ENCODE assay signal across 8 cellular contexts in the genomic region with DNA sequence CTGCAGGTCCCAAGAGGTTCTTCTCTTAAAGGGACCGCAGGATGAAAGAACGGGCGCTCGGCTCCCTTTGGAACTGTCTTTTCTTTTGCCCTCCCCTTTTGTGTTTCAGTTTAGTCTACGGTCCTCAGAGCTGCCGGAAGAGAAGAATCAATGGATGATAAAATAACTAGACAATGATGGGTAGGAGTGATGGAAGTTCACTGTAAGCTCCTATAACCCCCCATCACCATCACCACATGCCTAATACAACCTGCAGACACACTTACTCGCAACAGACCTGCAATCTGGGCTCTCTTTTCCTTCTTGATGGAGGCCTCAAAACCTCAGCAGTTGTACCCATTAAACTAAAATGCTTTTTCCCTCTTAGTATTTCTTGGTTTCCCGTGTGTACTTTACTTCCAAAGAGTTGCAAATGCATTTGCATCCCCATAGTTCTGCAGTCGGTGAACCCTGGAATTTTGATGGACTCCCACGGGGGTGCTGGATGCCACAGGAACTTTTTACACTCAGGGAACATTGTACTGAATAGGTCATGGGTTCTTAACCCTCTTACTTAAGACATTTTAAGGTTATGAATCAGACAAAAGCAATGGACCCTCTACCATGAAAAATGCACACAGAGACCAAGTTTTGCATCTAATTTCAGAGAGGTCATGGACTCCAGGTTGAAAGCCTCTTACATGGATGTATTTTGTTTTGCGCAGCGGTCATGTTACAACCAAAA. TPM values are rescaled to one million over a fixed set of nuclear protein-coding genes. Genes with fewer than 3 reads are reported as not detected.
DNase-seq lines count a peak whose midpoint lies in the region; ATAC-seq and TF ChIP-seq lines count a peak whose summit lies in the region.

No MANE protein-coding gene starts in this region.

- peaks cover 27% of the 10 kb centered on the region for H3K36me3 Mint-ChIP-seq in activated T-helper 1 cell treated with anti-CD3 and anti-CD28 coated beads, Interleukin-12 subunit alpha, Interleukin-12 subunit beta, Interleukin-2, Interleukin-4 antibody, amounts not matched to agents 30 ng/mL and 10 ng/mL and 1 ng/mL, durations not matched to agents 14 hours and 24 hours and 36 hours (ENCODE audit: low read depth)

- ATAC-seq in heart left ventricle (no peak), Right ventricle myocardium inferior (no peak), upper lobe of left lung (ENCODE audit: low FRiP score in 2 of 2) (no peak), left lobe of liver (no peak), HG03469 (IDR thresholded peaks at IDR 0.05; ENCODE audit: unreplicated experiment) (no peak)

- no peak for DNase-seq in heart left ventricle
- no peak for DNase-seq in Right ventricle myocardium inferior (ENCODE audit: missing footprints)
- DNase-seq in activated T-helper 1 cell treated with anti-CD3 and anti-CD28 coated beads, Interleukin-12 subunit alpha, Interleukin-12 subunit beta, Interleukin-2, Interleukin-4 antibody, amounts not matched to agents 30 ng/mL and 10 ng/mL and 1 ng/mL, durations not matched to agents 14 hours and 24 hours and 36 hours (ENCODE audit: low spot score): no peak
- no peak for DNase-seq in kidney epithelial cell (ENCODE audit: low read depth)
- no peak for DNase-seq in upper lobe of left lung
- DNase-seq in left lobe of liver (ENCODE audit: low spot score): no peak
- DNase-seq in NCI-H1092 treated with DMSO at 0.1 percent for 48 hours (lab: John Stamatoyannopoulos, UW): no peak

- WGBS in heart left ventricle, 4 donors: 31 to 34% (median 32%) methylated on average over 12 of the region's 12 CpGs
- 28 to 34% methylated on average over 12 of the region's 12 CpGs for WGBS in upper lobe of left lung, 2 donors

- H3K36me3 ChIP-seq in heart left ventricle (peaks cover 0 to 35% (median 25%) of the 10 kb centered on the region in 9 donors), kidney epithelial cell (ENCODE audit: control insufficient read depth, insufficient read depth, low read length) (no peaks in the 10 kb centered on the region), upper lobe of left lung (peaks cover 0 to 24% (median 16%) of the 10 kb centered on the region in 4 donors)

- peak overlapping the region in 11 of 12 donors; percentile 20 to 95 (median 76) for H3K4me3 ChIP-seq in heart left ventricle
- peak overlapping the region; percentile 61 for H3K4me3 ChIP-seq in kidney epithelial cell (ENCODE audit: low read depth, low read length)
- peak overlapping the region; percentile 2 to 73 (median 67) for H3K4me3 ChIP-seq in upper lobe of left lung

- intact Hi-C loops in heart left ventricle (cut with DNase I): loop anchor here in 5 of 10 donors (2.0 to 10.0 kb wide), 4 partner anchors 50 to 153 kb away; a partner anchor contains a TSS
- intact Hi-C loops in Right ventricle myocardium inferior (cut with DNase I): no loop called here
- intact Hi-C loops in activated T-helper 1 cell treated with anti-CD3 and anti-CD28 coated beads, Interleukin-12 subunit alpha, Interleukin-12 subunit beta, Interleukin-2, Interleukin-4 antibody, amounts not matched to agents 30 ng/mL and 10 ng/mL and 1 ng/mL, durations not matched to agents 14 hours and 24 hours and 36 hours (cut with micrococcal nuclease): loop anchor here (1.0 to 5.0 kb wide), 9 partner anchors 20 to 490 kb away; a partner anchor contains a TSS

- peaks cover 45% of the 10 kb centered on the region for H3K4me1 Mint-ChIP-seq in activated T-helper 1 cell treated with anti-CD3 and anti-CD28 coated beads, Interleukin-12 subunit alpha, Interleukin-12 subunit beta, Interleukin-2, Interleukin-4 antibody, amounts not matched to agents 30 ng/mL and 10 ng/mL and 1 ng/mL, durations not matched to agents 14 hours and 24 hours and 36 hours (ENCODE audit: low read depth)

- no peak for TF ChIP-seq EP300 in upper lobe of left lung (IDR thresholded peaks at IDR 0.05)

- H3K9me3 ChIP-seq in heart left ventricle (peaks cover 0 to 9% (median 0%) of the 10 kb centered on the region in 12 donors), upper lobe of left lung (no peaks in the 10 kb centered on the region)

- peaks cover 7% of the 10 kb centered on the region for H3K9me3 Mint-ChIP-seq in activated T-helper 1 cell treated with anti-CD3 and anti-CD28 coated beads, Interleukin-12 subunit alpha, Interleukin-12 subunit beta, Interleukin-2, Interleukin-4 antibody, amounts not matched to agents 30 ng/mL and 10 ng/mL and 1 ng/mL, durations not matched to agents 14 hours and 24 hours and 36 hours

- TF ChIP-seq CTCF in heart left ventricle (IDR thresholded peaks at IDR 0.05) (no peak), kidney epithelial cell (IDR thresholded peaks at IDR 0.05; ENCODE audit: insufficient read depth, low read length, poor library complexity, severe bottlenecking) (no peak), upper lobe of left lung (IDR thresholded peaks at IDR 0.05) (no peak)

- peak overlapping the region; percentile 99 for H3K27ac Mint-ChIP-seq in activated T-helper 1 cell treated with anti-CD3 and anti-CD28 coated beads, Interleukin-12 subunit alpha, Interleukin-12 subunit beta, Interleukin-2, Interleukin-4 antibody, amounts not matched to agents 30 ng/mL and 10 ng/mL and 1 ng/mL, durations not matched to agents 14 hours and 24 hours and 36 hours

- H3K27ac ChIP-seq in heart left ventricle (peak overlapping the region in 11 of 12 donors; percentile 37 to 96 (median 90)), upper lobe of left lung (peak overlapping the region; percentile 81 to 95 (median 94))

- H3K27me3 ChIP-seq in heart left ventricle (no peaks in the 10 kb centered on the region), kidney epithelial cell (ENCODE audit: control insufficient read depth, insufficient read depth, low read length) (no peaks in the 10 kb centered on the region), upper lobe of left lung (no peaks in the 10 kb centered on the region)

- TF ChIP-seq POLR2A in heart left ventricle (IDR thresholded peaks at IDR 0.05) (no peak), upper lobe of left lung (IDR thresholded peaks at IDR 0.05) (no peak)

- peak overlapping the region; percentile 95 for H3K4me3 Mint-ChIP-seq in activated T-helper 1 cell treated with anti-CD3 and anti-CD28 coated beads, Interleukin-12 subunit alpha, Interleukin-12 subunit beta, Interleukin-2, Interleukin-4 antibody, amounts not matched to agents 30 ng/mL and 10 ng/mL and 1 ng/mL, durations not matched to agents 14 hours and 24 hours and 36 hours

- H3K27me3 Mint-ChIP-seq in activated T-helper 1 cell treated with anti-CD3 and anti-CD28 coated beads, Interleukin-12 subunit alpha, Interleukin-12 subunit beta, Interleukin-2, Interleukin-4 antibody, amounts not matched to agents 30 ng/mL and 10 ng/mL and 1 ng/mL, durations not matched to agents 14 hours and 24 hours and 36 hours (ENCODE audit: insufficient read depth): no peaks in the 10 kb centered on the region

- H3K4me1 ChIP-seq in heart left ventricle (peaks cover 0 to 26% (median 9%) of the 10 kb centered on the region in 12 donors), upper lobe of left lung (peaks cover 9 to 20% (median 14%) of the 10 kb centered on the region in 4 donors)

RNA-seq across cellular contexts. Expression of a gene that starts 0.6 kb away (rescaled TPM):
- 10 to 100 TPM; 14.0 to 49.3 (median 22.1) TPM for total RNA-seq in heart left ventricle
- polyA plus RNA-seq in heart left ventricle: 10 to 100 TPM; 10.8 to 11.3 TPM
- 16.5 TPM for total RNA-seq in Right ventricle myocardium inferior
- 78.1 and 83.4 TPM in 2 replicates for total RNA-seq in activated T-helper 1 cell treated with anti-CD3 and anti-CD28 coated beads, Interleukin-12 subunit alpha, Interleukin-12 subunit beta, Interleukin-2, Interleukin-4 antibody, amounts not matched to agents 30 ng/mL and 10 ng/mL and 1 ng/mL, durations not matched to agents 14 hours and 24 hours and 36 hours
- total RNA-seq in kidney epithelial cell: 32.4 and 41.8 TPM in 2 replicates
- total RNA-seq in upper lobe of left lung: 10 to 100 TPM; 31.5 to 55.5 (median 43.2) TPM
- 12.2 TPM for total RNA-seq in left lobe of liver

RNA-seq across cellular contexts. Expression of a gene that starts 20.5 kb away (rescaled TPM):
- 10 to 100 TPM; 34.9 to 76.0 (median 49.8) TPM for total RNA-seq in heart left ventricle
- polyA plus RNA-seq in heart left ventricle: 10 to 100 TPM; 17.4 to 41.2 TPM
- total RNA-seq in Right ventricle myocardium inferior: 53.7 TPM
- 52.4 and 54.7 TPM in 2 replicates for total RNA-seq in activated T-helper 1 cell treated with anti-CD3 and anti-CD28 coated beads, Interleukin-12 subunit alpha, Interleukin-12 subunit beta, Interleukin-2, Interleukin-4 antibody, amounts not matched to agents 30 ng/mL and 10 ng/mL and 1 ng/mL, durations not matched to agents 14 hours and 24 hours and 36 hours
- 42.3 and 44.1 TPM in 2 replicates for total RNA-seq in kidney epithelial cell
- total RNA-seq in upper lobe of left lung: 100 to 1,000 TPM in 1 of 6 donors, 10 to 100 TPM in 5; 41.3 to 127 (median 64.0) TPM
- total RNA-seq in left lobe of liver: 21.2 TPM

RNA-seq across cellular contexts. Expression of a gene that starts 24.8 kb away (rescaled TPM):
- total RNA-seq in heart left ventricle (10 to 100 TPM; 27.6 to 97.8 (median 48.7) TPM), Right ventricle myocardium inferior (129 TPM), kidney epithelial cell (2.3 and 5.8 TPM in 2 replicates), upper lobe of left lung (100 to 1,000 TPM; 241 to 804 (median 431) TPM), left lobe of liver (408 TPM)
- polyA plus RNA-seq in heart left ventricle: 10 to 100 TPM; 14.3 to 37.9 TPM
- not detected in 2 replicates for total RNA-seq in activated T-helper 1 cell treated with anti-CD3 and anti-CD28 coated beads, Interleukin-12 subunit alpha, Interleukin-12 subunit beta, Interleukin-2, Interleukin-4 antibody, amounts not matched to agents 30 ng/mL and 10 ng/mL and 1 ng/mL, durations not matched to agents 14 hours and 24 hours and 36 hours

RNA-seq across cellular contexts. Expression of a gene that starts 51.7 kb away (rescaled TPM):
- 100 to 1,000 TPM; 173 to 237 (median 212) TPM for total RNA-seq in heart left ventricle
- polyA plus RNA-seq in heart left ventricle: 100 to 1,000 TPM; 345 to 367 TPM
- 185 TPM for total RNA-seq in Right ventricle myocardium inferior
- total RNA-seq in activated T-helper 1 cell treated with anti-CD3 and anti-CD28 coated beads, Interleukin-12 subunit alpha, Interleukin-12 subunit beta, Interleukin-2, Interleukin-4 antibody, amounts not matched to agents 30 ng/mL and 10 ng/mL and 1 ng/mL, durations not matched to agents 14 hours and 24 hours and 36 hours: 436 and 454 TPM in 2 replicates
- 301 and 332 TPM in 2 replicates for total RNA-seq in kidney epithelial cell
- 100 to 1,000 TPM; 127 to 216 (median 179) TPM for total RNA-seq in upper lobe of left lung
- 135 TPM for total RNA-seq in left lobe of liver
